ENCODE assay signal across 1 cellular context in the genomic region with DNA sequence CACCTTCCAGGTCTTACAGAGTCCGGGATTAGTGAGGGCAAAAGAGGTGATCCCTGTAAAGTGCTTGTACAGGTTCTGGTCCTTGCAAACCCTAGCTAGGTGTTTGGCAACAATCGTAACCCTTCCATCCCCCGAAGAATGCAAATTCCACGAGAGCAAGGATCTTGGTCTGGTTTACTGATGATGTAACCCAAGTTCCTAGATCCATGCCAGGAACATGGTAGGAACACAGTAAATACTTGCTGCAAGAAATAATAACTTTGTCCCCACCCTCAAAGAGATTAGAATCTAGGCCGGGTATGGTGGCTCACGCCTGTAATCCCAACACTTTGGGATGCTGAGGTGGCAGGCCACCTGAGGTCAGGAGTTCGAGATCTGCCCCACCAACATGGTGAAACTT.
TF ChIP-seq lines count a peak whose summit lies in the region.

No MANE protein-coding gene starts in this region.

TF ChIP-seq in HepG2, 621 proteins besides CTCF, POLR2A, EP300 and RAD21:
- peak; percentile 33; the same call in 1 of the 2 replicates for TF ChIP-seq ATF7 (IDR thresholded peaks at IDR 0.05)
- TF ChIP-seq ATF7 (CRISPR knock-in tag; IDR thresholded peaks at IDR 0.05) = no peak
- TF ChIP-seq BCL6 (CRISPR knock-in tag; IDR thresholded peaks at IDR 0.05) = peak; percentile 94
- TF ChIP-seq, protein P1, sequence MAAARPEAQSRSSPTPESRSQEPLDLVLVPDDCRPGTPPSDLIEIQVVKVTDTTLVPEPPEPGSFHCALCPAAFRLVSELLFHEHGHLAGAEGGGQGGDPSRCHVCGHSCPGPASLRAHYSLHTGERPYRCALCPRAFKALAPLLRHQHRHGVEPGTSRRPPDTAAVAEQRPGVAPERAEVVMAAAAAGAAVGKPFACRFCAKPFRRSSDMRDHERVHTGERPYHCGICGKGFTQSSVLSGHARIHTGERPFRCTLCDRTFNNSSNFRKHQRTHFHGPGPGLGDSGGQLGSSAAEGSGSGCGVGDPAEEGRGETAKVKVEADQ (CRISPR knock-in tag; IDR thresholded peaks at IDR 0.05; ENCODE audit: borderline replicate concordance) = no peak
